ENCODE assay signal across 24 cellular contexts in genomic region chr5:76771705-76772405, GRCh38. TPM values are rescaled to one million over a fixed set of nuclear protein-coding genes. Genes with fewer than 3 reads are reported as not detected.
DNase-seq lines count a peak whose midpoint lies in the region; ATAC-seq and TF ChIP-seq lines count a peak whose summit lies in the region.
"Had no signal": no experiment of that assay in that cellular context is flagged by ENCODE, and none has a peak within 500 bp of the region (broad histone marks: within the 10 kb centered on the region; RNA-seq: fewer than 3 reads in every experiment).

No MANE protein-coding gene starts in this region.

- DNase-seq in IMR-90 (peak; percentile 51), amniotic epithelial cell (ENCODE audit: low read depth) (peak; percentile 76), fibroblast of pulmonary artery (ENCODE audit: low read depth) (peak; percentile 79), osteocyte (ENCODE audit: extremely low spot score, unreplicated experiment) (no peak), medulla oblongata (ENCODE audit: extremely low spot score) (no peak)
- DNase-seq in stimulated activated CD4-positive, alpha-beta T cell treated with anti-CD3 and anti-CD28 coated beads, Interleukin-4, amount 100 ng/mL, for 24 hours = no peak
- DNase-seq: activated CD4-positive, alpha-beta memory T cell treated with anti-CD3 and anti-CD28 coated beads, Interleukin-2, amount 10 ng/mL, durations not matched to agents 7 days and 5 days; activated CD4-positive, CD25-positive, alpha-beta regulatory T cell; activated naive CD4-positive, alpha-beta T cell treated with anti-CD3 and anti-CD28 coated beads, Interleukin-2, amount 10 ng/mL, durations not matched to agents 7 days and 5 days; activated T-cell treated with anti-CD3 and anti-CD28 coated beads, Interleukin-2, amount 50 U/mL, for 1 hour; CD8-positive, alpha-beta T cell; effector memory CD8-positive, alpha-beta T cell; GF-D8; lower lobe of right lung; naive B cell; NCI-H1092; NCI-H2081 had no signal

- no peak for TF ChIP-seq POLR2A in IMR-90 (IDR thresholded peaks at IDR 0.05; ENCODE audit: low read depth, low read length)

- peak overlapping the region; percentile 94 for H2BK120ac ChIP-seq in IMR-90 (ENCODE audit: low read depth, low read length)

- H2BK15ac ChIP-seq in IMR-90 (ENCODE audit: low read depth, low read length) = peak overlapping the region; percentile 67; the same call in 2 of the 3 replicates

- CTCF ChIA-PET in IMR-90 (lab: Yijun Ruan, JAX) = no interaction called here

- peak overlapping the region; percentile 81 for H2BK20ac ChIP-seq in IMR-90 (ENCODE audit: low read depth, low read length)

- H3K56ac ChIP-seq in IMR-90 (ENCODE audit: extremely low read depth, insufficient read depth, low read length) = no peak overlapping the region

- no peak overlapping the region for H3K4me3 Mint-ChIP-seq in osteocyte (ENCODE audit: unreplicated experiment)
- H3K4me3 Mint-ChIP-seq: activated CD4-positive, alpha-beta memory T cell treated with anti-CD3 and anti-CD28 coated beads, Interleukin-2, amount 10 ng/mL, durations not matched to agents 7 days and 5 days; activated naive CD4-positive, alpha-beta T cell treated with anti-CD3 and anti-CD28 coated beads, Interleukin-2, amount 10 ng/mL, durations not matched to agents 7 days and 5 days; CD8-positive, alpha-beta T cell; effector memory CD8-positive, alpha-beta T cell; naive B cell; stimulated activated memory B cell treated with anti-CD40 and anti-IgM and Interleukin-4, amounts not matched to agents 10 μg/mL and 1 μg/mL and 100 μg/mL, for 72 hours had no signal

- no peaks in the 10 kb centered on the region for H3K36me3 ChIP-seq in IMR-90 (ENCODE audit: control insufficient read depth, insufficient read depth, low read length)
- H3K36me3 ChIP-seq: ascending aorta, lower lobe of right lung had no signal

- in situ Hi-C loops in IMR-90 (cut with MboI; ENCODE audit: low sequenced_read_pairs) = no loop called here

- H3K9me1 ChIP-seq in IMR-90 (ENCODE audit: insufficient read depth, low read length) = 0 out of 2 replicates have a peak, but pooled peaks cover 4% of the 10 kb centered on the region

- peak overlapping the region; percentile 73 for H2BK5ac ChIP-seq in IMR-90 (ENCODE audit: low read depth, low read length, poor library complexity, severe bottlenecking)

- 0 out of 2 replicates have a peak overlapping the region, but pooled peaks have one; percentile 2 for H3K9ac ChIP-seq in IMR-90 (ENCODE audit: low read depth, low read length)
- H3K9ac ChIP-seq: KMS-11, parathyroid adenoma had no signal

- H3K27me3 Mint-ChIP-seq in osteocyte (ENCODE audit: unreplicated experiment) = no peaks in the 10 kb centered on the region
- H3K27me3 Mint-ChIP-seq: activated CD4-positive, alpha-beta memory T cell treated with anti-CD3 and anti-CD28 coated beads, Interleukin-2, amount 10 ng/mL, durations not matched to agents 7 days and 5 days; effector memory CD8-positive, alpha-beta T cell; naive B cell; stimulated activated memory B cell treated with anti-CD40 and anti-IgM and Interleukin-4, amounts not matched to agents 10 μg/mL and 1 μg/mL and 100 μg/mL, for 72 hours had no signal

- peaks cover 8% of the 10 kb centered on the region for H3K4me1 ChIP-seq in IMR-90 (ENCODE audit: control insufficient read depth, insufficient read depth, low read length)
- H3K4me1 ChIP-seq: ascending aorta, parathyroid adenoma had no signal

- H3K9me3 ChIP-seq in IMR-90 (ENCODE audit: control insufficient read depth, insufficient read depth, low read length) = no peaks in the 10 kb centered on the region
- H3K9me3 ChIP-seq: ascending aorta, lower lobe of right lung had no signal

- peak overlapping the region; percentile 59; the same call in 1 of the 2 replicates for H2AK5ac ChIP-seq in IMR-90 (ENCODE audit: low read depth, low read length)

- peak overlapping the region; percentile 6 for H3K27ac Mint-ChIP-seq in osteocyte (ENCODE audit: unreplicated experiment)
- H3K27ac Mint-ChIP-seq: activated CD4-positive, alpha-beta memory T cell treated with anti-CD3 and anti-CD28 coated beads, Interleukin-2, amount 10 ng/mL, durations not matched to agents 7 days and 5 days; activated naive CD4-positive, alpha-beta T cell treated with anti-CD3 and anti-CD28 coated beads, Interleukin-2, amount 10 ng/mL, durations not matched to agents 7 days and 5 days; CD8-positive, alpha-beta T cell; naive B cell; stimulated activated memory B cell treated with anti-CD40 and anti-IgM and Interleukin-4, amounts not matched to agents 10 μg/mL and 1 μg/mL and 100 μg/mL, for 72 hours had no signal

- H4K5ac ChIP-seq in IMR-90 (ENCODE audit: low read depth, low read length) = peak overlapping the region; percentile 13; the same call in 1 of the 2 replicates

- peak overlapping the region; percentile 73; the same call in 1 of the 2 replicates for H3K18ac ChIP-seq in IMR-90 (ENCODE audit: low read depth, low read length)

- POLR2A ChIA-PET in IMR-90 (lab: Charles Lee; ENCODE audit: unreplicated experiment) = no interaction called here

- H3K27me3 ChIP-seq in IMR-90 (ENCODE audit: control insufficient read depth, insufficient read depth, low read length) = no peaks in the 10 kb centered on the region
- H3K27me3 ChIP-seq: ascending aorta had no signal

- H2AFZ ChIP-seq in IMR-90 (replicated peaks; ENCODE audit: low read length, poor library complexity) = no peak overlapping the region
- H2AFZ ChIP-seq: parathyroid adenoma had no signal

- H2AK9ac ChIP-seq in IMR-90 (replicated peaks; ENCODE audit: low read depth, low read length, poor library complexity) = no peak overlapping the region

- H3K23ac ChIP-seq in IMR-90 (ENCODE audit: low read depth, low read length) = no peak overlapping the region; the same call in 1 of the 2 replicates

- BruUV-seq in IMR-90 (replicated peaks; lab: Mats Ljungman, UMichigan) = no TSS peak

- peak overlapping the region; percentile 46; the same call in 1 of the 2 replicates for H3K4me2 ChIP-seq in IMR-90 (ENCODE audit: low read depth, low read length)
- H3K4me2 ChIP-seq: KMS-11 had no signal

- H3K27ac ChIP-seq in IMR-90 (ENCODE audit: insufficient read depth, low read length) = peak overlapping the region; percentile 56; the same call in 1 of the 2 replicates
- H3K27ac ChIP-seq: ascending aorta, KMS-11, lower lobe of right lung, parathyroid adenoma, SK-N-MC had no signal

- peak overlapping the region; percentile 17 to 48; a peak in 3 of 4 replicates for H4K8ac ChIP-seq in IMR-90 (ENCODE audit: low read depth in 2 of 2, low read length in 2 of 2)

- no peaks in the 10 kb centered on the region for H4K20me1 ChIP-seq in IMR-90 (ENCODE audit: insufficient read depth, low read length)

- H3K4me1 Mint-ChIP-seq in osteocyte (ENCODE audit: unreplicated experiment) = peaks cover 11% of the 10 kb centered on the region
- H3K4me1 Mint-ChIP-seq: stimulated activated memory B cell treated with anti-CD40 and anti-IgM and Interleukin-4, amounts not matched to agents 10 μg/mL and 1 μg/mL and 100 μg/mL, for 72 hours had no signal

- no CpG with 5 or more reads among the region's 3 CpGs for WGBS in IMR-90 (ENCODE audit: extremely low coverage in 2 of 2, insufficient read length in 1 of 2), 2 experiments

- peak overlapping the region; percentile 93 for H3K4ac ChIP-seq in IMR-90 (ENCODE audit: low read depth, low read length)

- dilution Hi-C loops in IMR-90 (cut with HindIII; ENCODE audit: low sequenced_read_pairs, unreplicated experiment) = no loop called here

- ATAC-seq in IMR-90 (ENCODE audit: low read depth) = peak; percentile 63
- ATAC-seq in HG03095 (IDR thresholded peaks at IDR 0.05; ENCODE audit: unreplicated experiment) = no peak
- ATAC-seq: CD8-positive, alpha-beta T cell; effector memory CD8-positive, alpha-beta T cell; lower lobe of right lung; sciatic nerve; stimulated activated memory B cell treated with anti-CD40 and anti-IgM and Interleukin-4, amounts not matched to agents 10 μg/mL and 1 μg/mL and 100 μg/mL, for 72 hours had no signal

- no peaks in the 10 kb centered on the region for H3K79me1 ChIP-seq in IMR-90 (ENCODE audit: low read depth in 1 of 2, low read length in 2 of 2)

- peak overlapping the region; percentile 87 for H3K14ac ChIP-seq in IMR-90 (replicated peaks; ENCODE audit: low read depth, low read length)

- intact Hi-C loops in IMR-90 (cut with micrococcal nuclease) = loop anchor here (10.0 kb wide), 1 partner anchor 367 kb away; the partner anchor contains the start of gene IQGAP2

- TF ChIP-seq RAD21 in IMR-90 (IDR thresholded peaks at IDR 0.05; ENCODE audit: low read length) = no peak

- H3K9me3 Mint-ChIP-seq in osteocyte (ENCODE audit: unreplicated experiment) = no peaks in the 10 kb centered on the region
- H3K9me3 Mint-ChIP-seq: activated CD4-positive, alpha-beta memory T cell treated with anti-CD3 and anti-CD28 coated beads, Interleukin-2, amount 10 ng/mL, durations not matched to agents 7 days and 5 days; activated naive CD4-positive, alpha-beta T cell treated with anti-CD3 and anti-CD28 coated beads, Interleukin-2, amount 10 ng/mL, durations not matched to agents 7 days and 5 days; CD8-positive, alpha-beta T cell; effector memory CD8-positive, alpha-beta T cell; naive B cell; stimulated activated memory B cell treated with anti-CD40 and anti-IgM and Interleukin-4, amounts not matched to agents 10 μg/mL and 1 μg/mL and 100 μg/mL, for 72 hours had no signal

- H4K91ac ChIP-seq in IMR-90 (ENCODE audit: insufficient read depth, low read depth, low read length) = peak overlapping the region; percentile 37; the same call in 1 of the 2 replicates

- no peaks in the 10 kb centered on the region for H3K36me3 Mint-ChIP-seq in osteocyte (ENCODE audit: unreplicated experiment)
- H3K36me3 Mint-ChIP-seq: activated naive CD4-positive, alpha-beta T cell treated with anti-CD3 and anti-CD28 coated beads, Interleukin-2, amount 10 ng/mL, durations not matched to agents 7 days and 5 days; CD8-positive, alpha-beta T cell; naive B cell; stimulated activated memory B cell treated with anti-CD40 and anti-IgM and Interleukin-4, amounts not matched to agents 10 μg/mL and 1 μg/mL and 100 μg/mL, for 72 hours had no signal

- H3K4me3 ChIP-seq in IMR-90 (ENCODE audit: insufficient read depth, low read depth, low read length) = no peak overlapping the region
- no peak overlapping the region for H3K4me3 ChIP-seq in fibroblast of pulmonary artery (replicated peaks; ENCODE audit: low read depth, low read length)
- H3K4me3 ChIP-seq: ascending aorta, lower lobe of right lung, SK-N-MC had no signal

- no peak for TF ChIP-seq CTCF in IMR-90 (conservative IDR thresholded peaks at IDR 0.05; ENCODE audit: low read depth, low read length)
- TF ChIP-seq CTCF in fibroblast of pulmonary artery (IDR thresholded peaks at IDR 0.05; ENCODE audit: low read length, missing control alignments) = no peak
- no peak for TF ChIP-seq CTCF in osteocyte (IDR thresholded peaks at IDR 0.05)

RNA-seq across cellular contexts. Expression of gene F2RL1, which starts 47.0 kb away (rescaled TPM):
- total RNA-seq in IMR-90 (2012; rRNA removed) (9.4 and 12.4 TPM in 2 replicates), osteocyte (2.0 and 2.1 TPM in 2 replicates)
- 4.7 and 5.6 TPM in 2 replicates for polyA plus RNA-seq in IMR-90 (2012; rRNA removed)
- polyA plus RNA-seq in IMR-90 (2012; cell fraction: cytosol; rRNA removed) = 2.2 and 3.6 TPM in 2 replicates
- 0.47 and 2.2 TPM in 2 replicates for polyA plus RNA-seq in IMR-90 (2012; cell fraction: nucleus; rRNA removed; ENCODE audit: low replicate concordance)

RNA-seq across cellular contexts. Expression of gene F2R, which starts 55.9 kb away (rescaled TPM):
- 85.7 and 96.7 TPM in 2 replicates for total RNA-seq in IMR-90 (2012; rRNA removed)
- polyA plus RNA-seq in IMR-90 (2012; rRNA removed) = 135 and 147 TPM in 2 replicates
- polyA plus RNA-seq in IMR-90 (2012; cell fraction: cytosol; rRNA removed) = 76.8 and 100 TPM in 2 replicates
- 17.8 and 49.6 TPM in 2 replicates for polyA plus RNA-seq in IMR-90 (2012; cell fraction: nucleus; rRNA removed; ENCODE audit: low replicate concordance)
- total RNA-seq in osteocyte = 108 and 113 TPM in 2 replicates

Comparison
In these comparisons a context has a peak if more than half of its experiments do, and no peak if none do; other contexts are left out.
1. DNase-seq: peak in IMR-90 (single experiment), amniotic epithelial cell (single experiment) and fibroblast of pulmonary artery (single experiment); none in osteocyte (single experiment), stimulated activated CD4-positive, alpha-beta T cell treated with anti-CD3 and anti-CD28 coated beads, Interleukin-4, amount 100 ng/mL, for 24 hours (single experiment) and medulla oblongata (single experiment).